ENCODE assay signal across 16 cellular contexts in genomic region chr5:107951322-107951721, GRCh38.
DNase-seq lines count a peak whose midpoint lies in the region; ATAC-seq and TF ChIP-seq lines count a peak whose summit lies in the region.
"Had no signal": no experiment of that assay in that cellular context is flagged by ENCODE, and none has a peak within 500 bp of the region (broad histone marks: within the 10 kb centered on the region; RNA-seq: fewer than 3 reads in every experiment).

No MANE protein-coding gene starts in this region.

- no peak overlapping the region for H4K8ac ChIP-seq in mesendoderm (ENCODE audit: low read depth, low read length)

- no CpG with 5 or more reads among the region's 3 CpGs for WGBS in mesendoderm (ENCODE audit: extremely low coverage, insufficient coverage, low lambda C conversion rate)

- peak; percentile 74 for ATAC-seq in left ventricle myocardium superior
- no peak for ATAC-seq in Right ventricle myocardium inferior
- ATAC-seq: CD8-positive, alpha-beta T cell had no signal

- H3K4me3 Mint-ChIP-seq in T-helper 2 cell treated with Interferon-gamma antibody and Interleukin-4, amounts not matched to agents 5 μg/mL and 100 μg/mL, for 36 hours: no peak overlapping the region
- no peak overlapping the region for H3K4me3 Mint-ChIP-seq in progenitor cell of endocrine pancreas (ENCODE audit: low read depth)
- H3K4me3 Mint-ChIP-seq: CD8-positive, alpha-beta T cell had no signal

- no peak overlapping the region for H3K56ac ChIP-seq in mesendoderm (ENCODE audit: low read length)

- H3K27me3 Mint-ChIP-seq in T-helper 2 cell treated with Interferon-gamma antibody and Interleukin-4, amounts not matched to agents 5 μg/mL and 100 μg/mL, for 36 hours (ENCODE audit: low read depth): no peaks in the 10 kb centered on the region
- no peaks in the 10 kb centered on the region for H3K27me3 Mint-ChIP-seq in progenitor cell of endocrine pancreas

- no peak overlapping the region for H3K27ac Mint-ChIP-seq in T-helper 2 cell treated with Interferon-gamma antibody and Interleukin-4, amounts not matched to agents 5 μg/mL and 100 μg/mL, for 36 hours
- H3K27ac Mint-ChIP-seq in progenitor cell of endocrine pancreas: no peak overlapping the region
- H3K27ac Mint-ChIP-seq: CD8-positive, alpha-beta T cell had no signal

- no peaks in the 10 kb centered on the region for H3K79me2 ChIP-seq in mesendoderm (ENCODE audit: control insufficient read depth, insufficient read depth, low read length)

- H3K4ac ChIP-seq in mesendoderm (ENCODE audit: low read depth, low read length): peak overlapping the region; percentile 68

- H4K5ac ChIP-seq in mesendoderm (ENCODE audit: low read length): no peak overlapping the region

- DNase-seq in NCI-H2171 treated with DMSO at 0.1 percent for 48 hours (lab: John Stamatoyannopoulos, UW) (peak; percentile 38), NCI-H2171 (lab: John Stamatoyannopoulos, UW) (no peak), left ventricle myocardium superior (no peak), Right ventricle myocardium inferior (ENCODE audit: missing footprints) (no peak), mesendoderm (no peak), progenitor cell of endocrine pancreas (ENCODE audit: low spot score, unreplicated experiment) (no peak), NCI-H2029 (lab: John Stamatoyannopoulos, UW) (no peak)
- no peak for DNase-seq in T-helper 2 cell treated with Interferon-gamma antibody and Interleukin-4, amounts not matched to agents 5 μg/mL and 100 μg/mL, for 36 hours (ENCODE audit: low spot score)
- DNase-seq: CD8-positive, alpha-beta T cell; GOT3; KBM-7; NCI-H1417 treated with DMSO at 0.1 percent for 48 hours; NCI-H1930; NCI-H510A treated with DMSO at 0.1 percent for 48 hours; OCI-M1 had no signal

- H3K36me3 ChIP-seq in mesendoderm (ENCODE audit: control insufficient read depth, insufficient read depth, low read length): no peaks in the 10 kb centered on the region
- H3K36me3 ChIP-seq: BLaER1 had no signal

- H3K4me2 ChIP-seq in mesendoderm (ENCODE audit: low read length): no peak overlapping the region
- H3K4me2 ChIP-seq: BLaER1 had no signal

- H2BK15ac ChIP-seq in mesendoderm (replicated peaks; ENCODE audit: low read depth): no peak overlapping the region

- peaks cover 39% of the 10 kb centered on the region for H3K4me1 Mint-ChIP-seq in T-helper 2 cell treated with Interferon-gamma antibody and Interleukin-4, amounts not matched to agents 5 μg/mL and 100 μg/mL, for 36 hours (ENCODE audit: low read depth)
- peaks cover 8% of the 10 kb centered on the region for H3K4me1 Mint-ChIP-seq in progenitor cell of endocrine pancreas (ENCODE audit: low read depth)

- H3K79me1 ChIP-seq in mesendoderm (ENCODE audit: low read length): no peaks in the 10 kb centered on the region

- no peak overlapping the region for H2BK5ac ChIP-seq in mesendoderm (ENCODE audit: low read length)

- no peak overlapping the region for H3K18ac ChIP-seq in mesendoderm (ENCODE audit: low read length)

- no peak overlapping the region for H3K27ac ChIP-seq in mesendoderm (ENCODE audit: low read depth, low read length)
- H3K27ac ChIP-seq: BLaER1 had no signal

- no peaks in the 10 kb centered on the region for H3K27me3 ChIP-seq in mesendoderm (ENCODE audit: insufficient read depth, low read length, poor library complexity)
- H3K27me3 ChIP-seq: BLaER1 had no signal

- no peak overlapping the region for H3K23ac ChIP-seq in mesendoderm (ENCODE audit: low read length)

- no peaks in the 10 kb centered on the region for H3K9me3 Mint-ChIP-seq in T-helper 2 cell treated with Interferon-gamma antibody and Interleukin-4, amounts not matched to agents 5 μg/mL and 100 μg/mL, for 36 hours
- no peaks in the 10 kb centered on the region for H3K9me3 Mint-ChIP-seq in progenitor cell of endocrine pancreas (ENCODE audit: low read depth)
- H3K9me3 Mint-ChIP-seq: CD8-positive, alpha-beta T cell had no signal

- H3K9ac ChIP-seq in mesendoderm (ENCODE audit: low read length): no peak overlapping the region
- H3K9ac ChIP-seq: BLaER1 had no signal

- no peak overlapping the region for H3K4me3 ChIP-seq in mesendoderm (ENCODE audit: low read length)
- H3K4me3 ChIP-seq: BLaER1 had no signal

- no peak overlapping the region for H2AK5ac ChIP-seq in mesendoderm (ENCODE audit: low read length)

- H2BK120ac ChIP-seq in mesendoderm (ENCODE audit: low read depth, low read length): no peak overlapping the region

- no peaks in the 10 kb centered on the region for H3K4me1 ChIP-seq in mesendoderm (ENCODE audit: control insufficient read depth, low read depth, low read length)
- H3K4me1 ChIP-seq: BLaER1 had no signal

- H3K36me3 Mint-ChIP-seq in T-helper 2 cell treated with Interferon-gamma antibody and Interleukin-4, amounts not matched to agents 5 μg/mL and 100 μg/mL, for 36 hours (ENCODE audit: low read depth): peaks cover 4% of the 10 kb centered on the region
- H3K36me3 Mint-ChIP-seq in progenitor cell of endocrine pancreas (ENCODE audit: insufficient read depth): no peaks in the 10 kb centered on the region

- intact Hi-C loops in left ventricle myocardium superior (cut with micrococcal nuclease) (no loop called here), Right ventricle myocardium inferior (cut with DNase I) (no loop called here)

- no peak for TF ChIP-seq CTCF in progenitor cell of endocrine pancreas (IDR thresholded peaks at IDR 0.05; ENCODE audit: unreplicated experiment)
